Comparison of ENCODE assay signal across 26 cellular contexts in genomic region chr6:167408235-167408869, GRCh38.
"Had no signal": no experiment of that assay in that cellular context is flagged by ENCODE, and none has a peak within 500 bp of the region (broad histone marks: within the 10 kb centered on the region; RNA-seq: fewer than 3 reads in every experiment).

No MANE protein-coding gene starts in this region.

- DNase-seq: dermis blood vessel endothelial cell; effector CD4-positive, alpha-beta T cell; glutamatergic neuron; left cardiac atrium; left ventricle myocardium inferior; mesenchymal stem cell; midbrain; occipital lobe; psoas muscle; retina; spleen; stimulated activated CD4-positive, alpha-beta T cell treated with anti-CD3 and anti-CD28 coated beads, Interleukin-15, amount 100 ng/mL, for 24 hours; stimulated activated CD4-positive, alpha-beta T cell treated with anti-CD3 and anti-CD28 coated beads, Interleukin-1b, Interleukin-23, amount 100 ng/mL, for 48 hours; stimulated activated CD4-positive, alpha-beta T cell treated with anti-CD3 and anti-CD28 coated beads, Interleukin-4, amount 100 ng/mL, for 24 hours; tibial artery had no signal

- H3K4me1 Mint-ChIP-seq: stimulated activated memory B cell treated with anti-CD40 and anti-IgM and Interleukin-4, amounts not matched to agents 10 μg/mL and 1 μg/mL and 100 μg/mL, for 72 hours had no signal

- H3K9ac ChIP-seq: neural progenitor cell had no signal

- H3K4me1 ChIP-seq: gastroesophageal sphincter, left ventricle myocardium inferior, neural progenitor cell, psoas muscle, right lobe of liver, spleen, tibial artery, upper lobe of right lung, vagina had no signal

- H3K27ac ChIP-seq: gastroesophageal sphincter, left ventricle myocardium inferior, neural progenitor cell, psoas muscle, right lobe of liver, spleen, tibial artery, upper lobe of right lung, vagina had no signal

- FAIRE-seq: colon, keratinocyte had no signal

- H3K27me3 ChIP-seq: neural progenitor cell, right lobe of liver, upper lobe of right lung, vagina had no signal

- ATAC-seq: gastroesophageal sphincter; left cardiac atrium; natural killer cell treated with Interleukin-12 subunit alpha and Interleukin-12 subunit beta and Interleukin-15 and Interleukin-18, amount 100 ng/mL, for 72 hours; psoas muscle; right lobe of liver; stimulated activated memory B cell treated with anti-CD40 and anti-IgM and Interleukin-4, amounts not matched to agents 10 μg/mL and 1 μg/mL and 100 μg/mL, for 72 hours; upper lobe of right lung had no signal

- H3K36me3 Mint-ChIP-seq: natural killer cell treated with Interleukin-12 subunit alpha and Interleukin-12 subunit beta and Interleukin-15 and Interleukin-18, amount 100 ng/mL, for 72 hours; neural progenitor cell; stimulated activated memory B cell treated with anti-CD40 and anti-IgM and Interleukin-4, amounts not matched to agents 10 μg/mL and 1 μg/mL and 100 μg/mL, for 72 hours had no signal

- H3K27ac Mint-ChIP-seq: natural killer cell treated with Interleukin-12 subunit alpha and Interleukin-12 subunit beta and Interleukin-15 and Interleukin-18, amount 100 ng/mL, for 72 hours; stimulated activated memory B cell treated with anti-CD40 and anti-IgM and Interleukin-4, amounts not matched to agents 10 μg/mL and 1 μg/mL and 100 μg/mL, for 72 hours; stimulated activated naive CD8-positive, alpha-beta T cell treated with anti-CD3 and anti-CD28 coated beads, Interleukin-15, Interleukin-2, amounts not matched to agents 100 ng/mL and 50 ng/mL, for 24 hours had no signal

- H3K36me3 ChIP-seq: gastroesophageal sphincter, left ventricle myocardium inferior, neural progenitor cell, right lobe of liver, spleen, tibial artery, upper lobe of right lung, vagina had no signal

- H3K4me3 Mint-ChIP-seq: natural killer cell treated with Interleukin-12 subunit alpha and Interleukin-12 subunit beta and Interleukin-15 and Interleukin-18, amount 100 ng/mL, for 72 hours; neural progenitor cell; stimulated activated memory B cell treated with anti-CD40 and anti-IgM and Interleukin-4, amounts not matched to agents 10 μg/mL and 1 μg/mL and 100 μg/mL, for 72 hours; stimulated activated naive CD8-positive, alpha-beta T cell treated with anti-CD3 and anti-CD28 coated beads, Interleukin-15, Interleukin-2, amounts not matched to agents 100 ng/mL and 50 ng/mL, for 24 hours had no signal

- H3K4me2 ChIP-seq: neural progenitor cell had no signal

- H3K4me3 ChIP-seq: gastroesophageal sphincter, left ventricle myocardium inferior, lung, neural progenitor cell, psoas muscle, right lobe of liver, spleen, tibial artery, upper lobe of right lung, vagina had no signal

- H3K9me3 Mint-ChIP-seq: natural killer cell treated with Interleukin-12 subunit alpha and Interleukin-12 subunit beta and Interleukin-15 and Interleukin-18, amount 100 ng/mL, for 72 hours; neural progenitor cell; stimulated activated memory B cell treated with anti-CD40 and anti-IgM and Interleukin-4, amounts not matched to agents 10 μg/mL and 1 μg/mL and 100 μg/mL, for 72 hours; stimulated activated naive CD8-positive, alpha-beta T cell treated with anti-CD3 and anti-CD28 coated beads, Interleukin-15, Interleukin-2, amounts not matched to agents 100 ng/mL and 50 ng/mL, for 24 hours had no signal

- H3K9me3 ChIP-seq: gastroesophageal sphincter, left ventricle myocardium inferior, psoas muscle, right lobe of liver, spleen, tibial artery, upper lobe of right lung, vagina had no signal

- H2AFZ ChIP-seq: neural progenitor cell had no signal
